In the genomic region with DNA sequence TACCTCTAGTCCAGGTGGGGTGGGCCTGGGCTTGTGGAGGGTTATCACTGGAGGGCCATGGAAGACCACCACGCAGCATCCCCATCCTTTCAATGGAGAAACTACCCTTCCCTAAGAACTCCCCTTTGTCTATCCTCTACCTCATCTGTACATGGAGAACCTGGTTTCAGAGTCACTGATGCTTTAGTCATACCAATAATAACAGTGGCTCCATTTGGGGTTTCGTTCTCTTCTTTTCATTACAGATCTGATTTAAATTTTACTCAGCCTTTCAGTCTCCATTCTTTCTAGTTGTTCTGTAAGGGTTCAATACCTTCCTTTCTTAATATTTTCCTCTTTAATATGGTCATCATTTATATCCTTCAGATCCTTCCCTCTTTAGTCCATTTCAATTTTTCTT, we compare ENCODE assay signal across 11 cellular contexts. TPM values are rescaled to one million over a fixed set of nuclear protein-coding genes. Genes with fewer than 3 reads are reported as not detected.
DNase-seq lines count a peak whose midpoint lies in the region; ATAC-seq and TF ChIP-seq lines count a peak whose summit lies in the region.
"Had no signal": no experiment of that assay in that cellular context is flagged by ENCODE, and none has a peak within 500 bp of the region (broad histone marks: within the 10 kb centered on the region; RNA-seq: fewer than 3 reads in every experiment).

No MANE protein-coding gene starts in this region.

- no peaks in the 10 kb centered on the region for H3K27me3 Mint-ChIP-seq in activated CD8-positive, alpha-beta memory T cell treated with anti-CD3 and anti-CD28 coated beads, Interleukin-2, amount 10 ng/mL, durations not matched to agents 7 days and 5 days
- H3K27me3 Mint-ChIP-seq in activated naive CD8-positive, alpha-beta T cell treated with anti-CD3 and anti-CD28 coated beads, Interleukin-2, amount 50 U/mL, for 24 hours = no peaks in the 10 kb centered on the region
- no peaks in the 10 kb centered on the region for H3K27me3 Mint-ChIP-seq in activated naive CD8-positive, alpha-beta T cell treated with anti-CD3 and anti-CD28 coated beads for 36 hours
- H3K27me3 Mint-ChIP-seq in WTC11 (ENCODE audit: low read depth) = no peaks in the 10 kb centered on the region
- H3K27me3 Mint-ChIP-seq in stimulated activated memory B cell treated with anti-CD40 and anti-IgM and Interleukin-4, amounts not matched to agents 10 μg/mL and 1 μg/mL and 100 μg/mL, for 72 hours = no peaks in the 10 kb centered on the region
- H3K27me3 Mint-ChIP-seq: CD4-positive, CD25-positive, alpha-beta regulatory T cell had no signal

- TF ChIP-seq CTCF in WTC11 (IDR thresholded peaks at IDR 0.05) = no peak

- CTCF ChIA-PET in activated CD8-positive, alpha-beta memory T cell treated with anti-CD3 and anti-CD28 coated beads, Interleukin-2, amount 10 ng/mL, durations not matched to agents 7 days and 5 days (lab: Charles Lee) = no interaction called here
- CTCF ChIA-PET in WTC11 (lab: Charles Lee) = no interaction called here

- H3K27ac Mint-ChIP-seq in activated CD8-positive, alpha-beta memory T cell treated with anti-CD3 and anti-CD28 coated beads, Interleukin-2, amount 10 ng/mL, durations not matched to agents 7 days and 5 days = no peak overlapping the region
- peak overlapping the region; percentile 20 for H3K27ac Mint-ChIP-seq in activated naive CD8-positive, alpha-beta T cell treated with anti-CD3 and anti-CD28 coated beads, Interleukin-2, amount 50 U/mL, for 24 hours
- no peak overlapping the region for H3K27ac Mint-ChIP-seq in activated naive CD8-positive, alpha-beta T cell treated with anti-CD3 and anti-CD28 coated beads for 36 hours
- 0 out of 2 replicates have a peak overlapping the region, but pooled peaks have one; percentile 53 for H3K27ac Mint-ChIP-seq in WTC11
- H3K27ac Mint-ChIP-seq in stimulated activated memory B cell treated with anti-CD40 and anti-IgM and Interleukin-4, amounts not matched to agents 10 μg/mL and 1 μg/mL and 100 μg/mL, for 72 hours = peak overlapping the region; percentile 35
- H3K27ac Mint-ChIP-seq: GM23338 had no signal

- peaks cover 21% of the 10 kb centered on the region for H3K9me3 Mint-ChIP-seq in activated CD8-positive, alpha-beta memory T cell treated with anti-CD3 and anti-CD28 coated beads, Interleukin-2, amount 10 ng/mL, durations not matched to agents 7 days and 5 days (ENCODE audit: low read depth)
- peaks cover 12% of the 10 kb centered on the region for H3K9me3 Mint-ChIP-seq in activated naive CD8-positive, alpha-beta T cell treated with anti-CD3 and anti-CD28 coated beads, Interleukin-2, amount 50 U/mL, for 24 hours
- peaks cover 16% of the 10 kb centered on the region for H3K9me3 Mint-ChIP-seq in activated naive CD8-positive, alpha-beta T cell treated with anti-CD3 and anti-CD28 coated beads for 36 hours
- H3K9me3 Mint-ChIP-seq in WTC11 = peaks cover 30% of the 10 kb centered on the region
- peaks cover 16% of the 10 kb centered on the region for H3K9me3 Mint-ChIP-seq in stimulated activated memory B cell treated with anti-CD40 and anti-IgM and Interleukin-4, amounts not matched to agents 10 μg/mL and 1 μg/mL and 100 μg/mL, for 72 hours

- DNase-seq in activated CD8-positive, alpha-beta memory T cell treated with anti-CD3 and anti-CD28 coated beads, Interleukin-2, amount 10 ng/mL, durations not matched to agents 7 days and 5 days = no peak
- no peak for DNase-seq in activated CD8-positive, alpha-beta memory T cell treated with anti-CD3 and anti-CD28 coated beads, Interleukin-2, amount 50 U/mL, for 48 hours
- DNase-seq in activated naive CD8-positive, alpha-beta T cell treated with anti-CD3 and anti-CD28 coated beads, Interleukin-2, amount 50 U/mL, for 24 hours = no peak
- DNase-seq in activated naive CD8-positive, alpha-beta T cell treated with anti-CD3 and anti-CD28 coated beads for 36 hours = no peak
- no peak for DNase-seq in WTC11 (ENCODE audit: low spot score)
- no peak for DNase-seq in dedifferentiated amniotic fluid mesenchymal stem cell (ENCODE audit: extremely low spot score)
- DNase-seq: ACHN; CD4-positive, CD25-positive, alpha-beta regulatory T cell; H7 had no signal

- H3K4me3 Mint-ChIP-seq in activated CD8-positive, alpha-beta memory T cell treated with anti-CD3 and anti-CD28 coated beads, Interleukin-2, amount 10 ng/mL, durations not matched to agents 7 days and 5 days = no peak overlapping the region
- no peak overlapping the region for H3K4me3 Mint-ChIP-seq in activated naive CD8-positive, alpha-beta T cell treated with anti-CD3 and anti-CD28 coated beads, Interleukin-2, amount 50 U/mL, for 24 hours
- no peak overlapping the region for H3K4me3 Mint-ChIP-seq in activated naive CD8-positive, alpha-beta T cell treated with anti-CD3 and anti-CD28 coated beads for 36 hours
- H3K4me3 Mint-ChIP-seq in WTC11 = no peak overlapping the region
- H3K4me3 Mint-ChIP-seq in stimulated activated memory B cell treated with anti-CD40 and anti-IgM and Interleukin-4, amounts not matched to agents 10 μg/mL and 1 μg/mL and 100 μg/mL, for 72 hours = no peak overlapping the region
- H3K4me3 Mint-ChIP-seq: CD4-positive, CD25-positive, alpha-beta regulatory T cell; GM23338 had no signal

- ATAC-seq in activated CD8-positive, alpha-beta memory T cell treated with anti-CD3 and anti-CD28 coated beads, Interleukin-2, amount 10 ng/mL, durations not matched to agents 7 days and 5 days = peak; percentile 12
- no peak for ATAC-seq in activated naive CD8-positive, alpha-beta T cell treated with anti-CD3 and anti-CD28 coated beads, Interleukin-2, amount 50 U/mL, for 24 hours
- ATAC-seq in WTC11 = no peak
- no peak for ATAC-seq in stimulated activated memory B cell treated with anti-CD40 and anti-IgM and Interleukin-4, amounts not matched to agents 10 μg/mL and 1 μg/mL and 100 μg/mL, for 72 hours
- ATAC-seq: GM23338 had no signal

- POLR2A ChIA-PET in WTC11 (lab: Charles Lee) = no interaction called here

- peaks cover 13% of the 10 kb centered on the region for H3K4me1 Mint-ChIP-seq in activated CD8-positive, alpha-beta memory T cell treated with anti-CD3 and anti-CD28 coated beads, Interleukin-2, amount 10 ng/mL, durations not matched to agents 7 days and 5 days
- H3K4me1 Mint-ChIP-seq in activated naive CD8-positive, alpha-beta T cell treated with anti-CD3 and anti-CD28 coated beads, Interleukin-2, amount 50 U/mL, for 24 hours = peaks cover 2% of the 10 kb centered on the region
- peaks cover 2% of the 10 kb centered on the region for H3K4me1 Mint-ChIP-seq in activated naive CD8-positive, alpha-beta T cell treated with anti-CD3 and anti-CD28 coated beads for 36 hours
- H3K4me1 Mint-ChIP-seq in WTC11 = peaks cover 15% of the 10 kb centered on the region
- no peaks in the 10 kb centered on the region for H3K4me1 Mint-ChIP-seq in stimulated activated memory B cell treated with anti-CD40 and anti-IgM and Interleukin-4, amounts not matched to agents 10 μg/mL and 1 μg/mL and 100 μg/mL, for 72 hours

- peaks cover 53% of the 10 kb centered on the region for H3K36me3 Mint-ChIP-seq in activated CD8-positive, alpha-beta memory T cell treated with anti-CD3 and anti-CD28 coated beads, Interleukin-2, amount 10 ng/mL, durations not matched to agents 7 days and 5 days
- peaks cover 57% of the 10 kb centered on the region for H3K36me3 Mint-ChIP-seq in activated naive CD8-positive, alpha-beta T cell treated with anti-CD3 and anti-CD28 coated beads, Interleukin-2, amount 50 U/mL, for 24 hours (ENCODE audit: low read depth)
- peaks cover 49% of the 10 kb centered on the region for H3K36me3 Mint-ChIP-seq in activated naive CD8-positive, alpha-beta T cell treated with anti-CD3 and anti-CD28 coated beads for 36 hours
- peaks cover 42% of the 10 kb centered on the region for H3K36me3 Mint-ChIP-seq in WTC11
- peaks cover 84% of the 10 kb centered on the region for H3K36me3 Mint-ChIP-seq in stimulated activated memory B cell treated with anti-CD40 and anti-IgM and Interleukin-4, amounts not matched to agents 10 μg/mL and 1 μg/mL and 100 μg/mL, for 72 hours

TF ChIP-seq in WTC11, 78 proteins besides CTCF, POLR2A, EP300 and RAD21:
- TF ChIP-seq ZNF416 (CRISPR knock-in tag; IDR thresholded peaks at IDR 0.05) = no peak
- TF ChIP-seq, protein P1, sequence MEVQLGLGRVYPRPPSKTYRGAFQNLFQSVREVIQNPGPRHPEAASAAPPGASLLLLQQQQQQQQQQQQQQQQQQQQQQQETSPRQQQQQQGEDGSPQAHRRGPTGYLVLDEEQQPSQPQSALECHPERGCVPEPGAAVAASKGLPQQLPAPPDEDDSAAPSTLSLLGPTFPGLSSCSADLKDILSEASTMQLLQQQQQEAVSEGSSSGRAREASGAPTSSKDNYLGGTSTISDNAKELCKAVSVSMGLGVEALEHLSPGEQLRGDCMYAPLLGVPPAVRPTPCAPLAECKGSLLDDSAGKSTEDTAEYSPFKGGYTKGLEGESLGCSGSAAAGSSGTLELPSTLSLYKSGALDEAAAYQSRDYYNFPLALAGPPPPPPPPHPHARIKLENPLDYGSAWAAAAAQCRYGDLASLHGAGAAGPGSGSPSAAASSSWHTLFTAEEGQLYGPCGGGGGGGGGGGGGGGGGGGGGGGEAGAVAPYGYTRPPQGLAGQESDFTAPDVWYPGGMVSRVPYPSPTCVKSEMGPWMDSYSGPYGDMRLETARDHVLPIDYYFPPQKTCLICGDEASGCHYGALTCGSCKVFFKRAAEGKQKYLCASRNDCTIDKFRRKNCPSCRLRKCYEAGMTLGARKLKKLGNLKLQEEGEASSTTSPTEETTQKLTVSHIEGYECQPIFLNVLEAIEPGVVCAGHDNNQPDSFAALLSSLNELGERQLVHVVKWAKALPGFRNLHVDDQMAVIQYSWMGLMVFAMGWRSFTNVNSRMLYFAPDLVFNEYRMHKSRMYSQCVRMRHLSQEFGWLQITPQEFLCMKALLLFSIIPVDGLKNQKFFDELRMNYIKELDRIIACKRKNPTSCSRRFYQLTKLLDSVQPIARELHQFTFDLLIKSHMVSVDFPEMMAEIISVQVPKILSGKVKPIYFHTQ (CRISPR knock-in tag; IDR thresholded peaks at IDR 0.05) = no peak
- TF ChIP-seq ATF1 (CRISPR knock-in tag; IDR thresholded peaks at IDR 0.05) = no peak
- no peak for TF ChIP-seq RORB (CRISPR knock-in tag; IDR thresholded peaks at IDR 0.05)
- TF ChIP-seq, protein P2, sequence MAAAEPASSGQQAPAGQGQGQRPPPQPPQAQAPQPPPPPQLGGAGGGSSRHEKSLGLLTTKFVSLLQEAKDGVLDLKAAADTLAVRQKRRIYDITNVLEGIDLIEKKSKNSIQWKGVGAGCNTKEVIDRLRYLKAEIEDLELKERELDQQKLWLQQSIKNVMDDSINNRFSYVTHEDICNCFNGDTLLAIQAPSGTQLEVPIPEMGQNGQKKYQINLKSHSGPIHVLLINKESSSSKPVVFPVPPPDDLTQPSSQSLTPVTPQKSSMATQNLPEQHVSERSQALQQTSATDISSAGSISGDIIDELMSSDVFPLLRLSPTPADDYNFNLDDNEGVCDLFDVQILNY (CRISPR knock-in tag; IDR thresholded peaks at IDR 0.05) = no peak
- TF ChIP-seq ZNF263 (CRISPR knock-in tag; IDR thresholded peaks at IDR 0.05; ENCODE audit: low read depth) = no peak
TF ChIP-seq in WTC11: peak in this region for 0.

RNA-seq across cellular contexts. Expression of a gene that starts 54.6 kb away (rescaled TPM):
- 100 to 1,000 TPM; 118 to 158 TPM for total RNA-seq in activated CD8-positive, alpha-beta memory T cell treated with anti-CD3 and anti-CD28 coated beads, Interleukin-2, amount 10 ng/mL, durations not matched to agents 7 days and 5 days
- 10 to 100 TPM; 58.2 to 58.4 TPM for total RNA-seq in activated naive CD8-positive, alpha-beta T cell treated with anti-CD3 and anti-CD28 coated beads for 36 hours
- 50.4 to 63.4 TPM (median 61.6 TPM) in 3 replicates for total RNA-seq in WTC11 (2021)

Comparison
In these comparisons a context has a peak if more than half of its experiments do, and no peak if none do; other contexts are left out.
1. H3K27ac Mint-ChIP-seq: peak in activated naive CD8-positive, alpha-beta T cell treated with anti-CD3 and anti-CD28 coated beads, Interleukin-2, amount 50 U/mL, for 24 hours (single experiment), WTC11 (single experiment) and stimulated activated memory B cell treated with anti-CD40 and anti-IgM and Interleukin-4, amounts not matched to agents 10 μg/mL and 1 μg/mL and 100 μg/mL, for 72 hours (single experiment); none in activated CD8-positive, alpha-beta memory T cell treated with anti-CD3 and anti-CD28 coated beads, Interleukin-2, amount 10 ng/mL, durations not matched to agents 7 days and 5 days (single experiment) and activated naive CD8-positive, alpha-beta T cell treated with anti-CD3 and anti-CD28 coated beads for 36 hours (single experiment).